In genomic region chr1:232590742-232591082, GRCh38 we compare ENCODE assay signal across 1 cellular context.
TF ChIP-seq lines count a peak whose summit lies in the region.

No MANE protein-coding gene starts in this region.

TF ChIP-seq in HepG2, 621 proteins besides CTCF, POLR2A, EP300 and RAD21 (continued from another document):
- TF ChIP-seq HMGXB4 (CRISPR knock-in tag; IDR thresholded peaks at IDR 0.05; ENCODE audit: borderline replicate concordance in 1 of 2, low read depth in 1 of 2): no peak
- no peak for TF ChIP-seq ZNF280B (CRISPR knock-in tag; IDR thresholded peaks at IDR 0.05; ENCODE audit: borderline replicate concordance)
- TF ChIP-seq ZNF562 (CRISPR knock-in tag; IDR thresholded peaks at IDR 0.05; ENCODE audit: borderline replicate concordance): no peak
- TF ChIP-seq SMAD1 (CRISPR knock-in tag; IDR thresholded peaks at IDR 0.05; ENCODE audit: borderline replicate concordance, low read depth): no peak
- TF ChIP-seq ZNF704 (CRISPR knock-in tag; IDR thresholded peaks at IDR 0.05; ENCODE audit: borderline replicate concordance): no peak
- no peak for TF ChIP-seq RBM39 (IDR thresholded peaks at IDR 0.05; ENCODE audit: low read depth, low read length, poor library complexity, severe bottlenecking)
- TF ChIP-seq ZNF143 (CRISPR knock-in tag; IDR thresholded peaks at IDR 0.05): no peak
- TF ChIP-seq ZNF761 (CRISPR knock-in tag; conservative IDR thresholded peaks at IDR 0.05): no peak
TF ChIP-seq in HepG2: peak in this region for 0.
